2 cellular contexts compared by ENCODE assay signal in the genomic region with DNA sequence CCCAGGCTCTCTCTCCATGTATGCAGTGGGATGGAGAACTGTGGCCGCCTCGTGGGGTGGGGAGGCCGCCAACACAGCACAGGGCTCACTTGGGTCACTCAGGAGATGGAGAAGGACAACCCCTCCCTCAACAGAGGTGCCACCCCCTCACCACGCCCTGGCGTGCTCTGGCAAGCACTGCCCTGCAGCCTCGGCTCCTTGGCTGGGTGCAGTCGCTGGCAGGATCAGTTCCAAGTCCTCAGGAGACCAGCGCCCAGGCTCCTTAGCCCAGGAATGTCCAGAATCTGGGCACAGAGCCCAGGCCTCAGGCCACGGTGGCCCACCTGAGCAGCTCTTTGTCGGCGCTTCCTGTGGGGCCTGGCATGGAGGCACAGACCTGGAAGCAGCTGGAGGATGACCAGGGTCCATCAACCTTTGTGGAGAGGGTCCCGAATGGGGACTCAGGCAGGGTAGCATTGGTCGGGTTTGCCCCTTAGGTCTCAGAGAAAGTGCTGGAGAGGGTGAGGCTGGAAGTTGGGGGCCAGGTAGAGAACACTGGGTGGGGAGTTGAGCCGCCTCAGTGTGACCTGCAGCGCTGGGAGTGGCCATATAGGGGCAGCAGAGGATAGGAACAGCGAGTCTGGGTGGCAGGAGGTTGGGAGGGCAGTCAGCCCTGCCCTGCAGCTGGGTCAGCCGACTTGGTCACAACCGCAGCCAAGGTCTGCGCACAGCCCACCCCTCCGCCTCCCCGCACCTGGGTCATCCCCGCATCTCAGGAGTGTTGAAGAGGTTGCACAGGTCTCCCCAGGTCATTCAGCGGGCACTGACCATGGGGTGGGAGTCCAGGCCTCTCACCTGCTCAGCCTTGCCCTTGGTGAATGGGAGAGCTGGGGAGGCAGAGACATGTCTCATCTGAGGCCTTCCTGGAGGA.
TF ChIP-seq lines count a peak whose summit lies in the region.

No MANE protein-coding gene starts in this region.

TF ChIP-seq in HEK293T, 16 proteins besides CTCF, POLR2A, EP300 and RAD21:
- no peak for TF ChIP-seq SP1 (IDR thresholded peaks at IDR 0.05)
- TF ChIP-seq FOXA1 (IDR thresholded peaks at IDR 0.05) = no peak
- TF ChIP-seq CTBP1 (IDR thresholded peaks at IDR 0.05; ENCODE audit: borderline replicate concordance) = no peak
- no peak for TF ChIP-seq NFRKB (IDR thresholded peaks at IDR 0.05)
- TF ChIP-seq SUZ12 (IDR thresholded peaks at IDR 0.05) = no peak
- no peak for TF ChIP-seq ZNF384 (IDR thresholded peaks at IDR 0.05)
- TF ChIP-seq TARDBP (IDR thresholded peaks at IDR 0.05) = no peak
- TF ChIP-seq HDGF (IDR thresholded peaks at IDR 0.05; ENCODE audit: borderline replicate concordance) = no peak
- no peak for TF ChIP-seq ELF4 (IDR thresholded peaks at IDR 0.05)
- TF ChIP-seq FOXM1 (IDR thresholded peaks at IDR 0.05; ENCODE audit: borderline replicate concordance) = no peak
- no peak for TF ChIP-seq BHLHE40 (IDR thresholded peaks at IDR 0.05; ENCODE audit: borderline replicate concordance)
- no peak for TF ChIP-seq LEF1 (IDR thresholded peaks at IDR 0.05; ENCODE audit: borderline replicate concordance)
- TF ChIP-seq FOXK2 (IDR thresholded peaks at IDR 0.05) = no peak
- no peak for TF ChIP-seq ARNT (IDR thresholded peaks at IDR 0.05)
- TF ChIP-seq, protein P1, sequence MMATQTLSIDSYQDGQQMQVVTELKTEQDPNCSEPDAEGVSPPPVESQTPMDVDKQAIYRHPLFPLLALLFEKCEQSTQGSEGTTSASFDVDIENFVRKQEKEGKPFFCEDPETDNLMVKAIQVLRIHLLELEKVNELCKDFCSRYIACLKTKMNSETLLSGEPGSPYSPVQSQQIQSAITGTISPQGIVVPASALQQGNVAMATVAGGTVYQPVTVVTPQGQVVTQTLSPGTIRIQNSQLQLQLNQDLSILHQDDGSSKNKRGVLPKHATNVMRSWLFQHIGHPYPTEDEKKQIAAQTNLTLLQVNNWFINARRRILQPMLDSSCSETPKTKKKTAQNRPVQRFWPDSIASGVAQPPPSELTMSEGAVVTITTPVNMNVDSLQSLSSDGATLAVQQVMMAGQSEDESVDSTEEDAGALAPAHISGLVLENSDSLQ (IDR thresholded peaks at IDR 0.05) = no peak
- no peak for TF ChIP-seq L3MBTL2 (conservative IDR thresholded peaks at IDR 0.05)

TF ChIP-seq in GM12878, 131 proteins besides CTCF, POLR2A, EP300 and RAD21:
- TF ChIP-seq NFXL1 (IDR thresholded peaks at IDR 0.05; ENCODE audit: borderline replicate concordance) (no peak), POLR2AphosphoS5 (IDR thresholded peaks at IDR 0.05; ENCODE audit: low read length) (no peak), NR2F1 (conservative IDR thresholded peaks at IDR 0.05) (peak; percentile 47), PAX5 (IDR thresholded peaks at IDR 0.05; ENCODE audit: borderline replicate concordance, low read depth, low read length) (no peak), SMARCA5 (IDR thresholded peaks at IDR 0.05) (0 out of 2 replicates have a peak, but pooled peaks have one; percentile 58), SP1 (IDR thresholded peaks at IDR 0.05; ENCODE audit: low read depth, low read length) (no peak), BHLHE40 (IDR thresholded peaks at IDR 0.05; ENCODE audit: borderline replicate concordance in 1 of 2, low read depth in 2 of 2, low read length in 1 of 2) (peak in 1 of 2 experiments; percentile 79; a peak in 2 of 4 replicates), CHD4 (IDR thresholded peaks at IDR 0.05) (no peak), ETV6 (conservative IDR thresholded peaks at IDR 0.05 in 1 of 2, IDR thresholded peaks at IDR 0.05 in 1 of 2; ENCODE audit: borderline replicate concordance in 1 of 2, low read depth in 1 of 2) (no peak), KDM1A (IDR thresholded peaks at IDR 0.05; ENCODE audit: borderline replicate concordance) (no peak), SMC3 (IDR thresholded peaks at IDR 0.05; ENCODE audit: borderline replicate concordance, low read length) (peak; percentile 87), YY1 (IDR thresholded peaks at IDR 0.05; ENCODE audit: low read depth, low read length) (peak; percentile 40; the same call in 1 of the 2 replicates)
- TF ChIP-seq, protein P2, sequence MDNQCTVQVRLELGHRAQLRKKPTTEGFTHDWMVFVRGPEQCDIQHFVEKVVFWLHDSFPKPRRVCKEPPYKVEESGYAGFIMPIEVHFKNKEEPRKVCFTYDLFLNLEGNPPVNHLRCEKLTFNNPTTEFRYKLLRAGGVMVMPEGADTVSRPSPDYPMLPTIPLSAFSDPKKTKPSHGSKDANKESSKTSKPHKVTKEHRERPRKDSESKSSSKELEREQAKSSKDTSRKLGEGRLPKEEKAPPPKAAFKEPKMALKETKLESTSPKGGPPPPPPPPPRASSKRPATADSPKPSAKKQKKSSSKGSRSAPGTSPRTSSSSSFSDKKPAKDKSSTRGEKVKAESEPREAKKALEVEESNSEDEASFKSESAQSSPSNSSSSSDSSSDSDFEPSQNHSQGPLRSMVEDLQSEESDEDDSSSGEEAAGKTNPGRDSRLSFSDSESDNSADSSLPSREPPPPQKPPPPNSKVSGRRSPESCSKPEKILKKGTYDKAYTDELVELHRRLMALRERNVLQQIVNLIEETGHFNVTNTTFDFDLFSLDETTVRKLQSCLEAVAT (IDR thresholded peaks at IDR 0.05) = no peak
- TF ChIP-seq, protein P3, sequence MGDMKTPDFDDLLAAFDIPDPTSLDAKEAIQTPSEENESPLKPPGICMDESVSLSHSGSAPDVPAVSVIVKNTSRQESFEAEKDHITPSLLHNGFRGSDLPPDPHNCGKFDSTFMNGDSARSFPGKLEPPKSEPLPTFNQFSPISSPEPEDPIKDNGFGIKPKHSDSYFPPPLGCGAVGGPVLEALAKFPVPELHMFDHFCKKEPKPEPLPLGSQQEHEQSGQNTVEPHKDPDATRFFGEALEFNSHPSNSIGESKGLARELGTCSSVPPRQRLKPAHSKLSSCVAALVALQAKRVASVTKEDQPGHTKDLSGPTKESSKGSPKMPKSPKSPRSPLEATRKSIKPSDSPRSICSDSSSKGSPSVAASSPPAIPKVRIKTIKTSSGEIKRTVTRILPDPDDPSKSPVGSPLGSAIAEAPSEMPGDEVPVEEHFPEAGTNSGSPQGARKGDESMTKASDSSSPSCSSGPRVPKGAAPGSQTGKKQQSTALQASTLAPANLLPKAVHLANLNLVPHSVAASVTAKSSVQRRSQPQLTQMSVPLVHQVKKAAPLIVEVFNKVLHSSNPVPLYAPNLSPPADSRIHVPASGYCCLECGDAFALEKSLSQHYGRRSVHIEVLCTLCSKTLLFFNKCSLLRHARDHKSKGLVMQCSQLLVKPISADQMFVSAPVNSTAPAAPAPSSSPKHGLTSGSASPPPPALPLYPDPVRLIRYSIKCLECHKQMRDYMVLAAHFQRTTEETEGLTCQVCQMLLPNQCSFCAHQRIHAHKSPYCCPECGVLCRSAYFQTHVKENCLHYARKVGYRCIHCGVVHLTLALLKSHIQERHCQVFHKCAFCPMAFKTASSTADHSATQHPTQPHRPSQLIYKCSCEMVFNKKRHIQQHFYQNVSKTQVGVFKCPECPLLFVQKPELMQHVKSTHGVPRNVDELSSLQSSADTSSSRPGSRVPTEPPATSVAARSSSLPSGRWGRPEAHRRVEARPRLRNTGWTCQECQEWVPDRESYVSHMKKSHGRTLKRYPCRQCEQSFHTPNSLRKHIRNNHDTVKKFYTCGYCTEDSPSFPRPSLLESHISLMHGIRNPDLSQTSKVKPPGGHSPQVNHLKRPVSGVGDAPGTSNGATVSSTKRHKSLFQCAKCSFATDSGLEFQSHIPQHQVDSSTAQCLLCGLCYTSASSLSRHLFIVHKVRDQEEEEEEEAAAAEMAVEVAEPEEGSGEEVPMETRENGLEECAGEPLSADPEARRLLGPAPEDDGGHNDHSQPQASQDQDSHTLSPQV (IDR thresholded peaks at IDR 0.05) = no peak
